1 cellular context compared by ENCODE assay signal in genomic region chr16:57633383-57634064, GRCh38.
TF ChIP-seq lines count a peak whose summit lies in the region.

No MANE protein-coding gene starts in this region.

TF ChIP-seq in SK-N-SH treated with all-trans-retinoic acid at 6 μM for 48 hours, 23 proteins besides CTCF, POLR2A, EP300 and RAD21 (continued from another document):
- TF ChIP-seq PATZ1 (CRISPR knock-in tag; IDR thresholded peaks at IDR 0.05; ENCODE audit: borderline replicate concordance), result no peak
TF ChIP-seq in SK-N-SH treated with all-trans-retinoic acid at 6 μM for 48 hours: peak in this region for 0.
